1 cellular context compared by ENCODE assay signal in the genomic region with DNA sequence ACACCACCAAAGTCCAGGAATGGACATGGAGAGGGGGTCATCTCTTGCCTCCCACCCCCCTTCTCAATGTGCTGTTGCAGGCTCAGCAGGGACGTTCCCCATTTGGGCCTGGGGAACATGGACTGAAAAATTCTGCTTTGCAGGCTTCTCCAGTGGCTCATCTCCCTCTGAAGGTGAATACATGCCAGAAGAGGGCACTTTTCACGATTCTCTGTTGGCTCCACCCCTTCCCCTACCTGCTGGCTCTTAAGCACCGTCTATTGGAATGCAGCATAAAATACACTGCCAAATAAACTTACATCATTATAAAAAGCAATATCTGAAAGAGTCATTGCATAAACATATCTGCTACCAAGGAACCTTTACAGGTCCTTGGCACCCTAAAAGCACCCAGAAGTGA.
TF ChIP-seq lines count a peak whose summit lies in the region.

No MANE protein-coding gene starts in this region.

TF ChIP-seq in HCT116, 20 proteins besides CTCF, POLR2A, EP300 and RAD21:
- TF ChIP-seq, protein P1, sequence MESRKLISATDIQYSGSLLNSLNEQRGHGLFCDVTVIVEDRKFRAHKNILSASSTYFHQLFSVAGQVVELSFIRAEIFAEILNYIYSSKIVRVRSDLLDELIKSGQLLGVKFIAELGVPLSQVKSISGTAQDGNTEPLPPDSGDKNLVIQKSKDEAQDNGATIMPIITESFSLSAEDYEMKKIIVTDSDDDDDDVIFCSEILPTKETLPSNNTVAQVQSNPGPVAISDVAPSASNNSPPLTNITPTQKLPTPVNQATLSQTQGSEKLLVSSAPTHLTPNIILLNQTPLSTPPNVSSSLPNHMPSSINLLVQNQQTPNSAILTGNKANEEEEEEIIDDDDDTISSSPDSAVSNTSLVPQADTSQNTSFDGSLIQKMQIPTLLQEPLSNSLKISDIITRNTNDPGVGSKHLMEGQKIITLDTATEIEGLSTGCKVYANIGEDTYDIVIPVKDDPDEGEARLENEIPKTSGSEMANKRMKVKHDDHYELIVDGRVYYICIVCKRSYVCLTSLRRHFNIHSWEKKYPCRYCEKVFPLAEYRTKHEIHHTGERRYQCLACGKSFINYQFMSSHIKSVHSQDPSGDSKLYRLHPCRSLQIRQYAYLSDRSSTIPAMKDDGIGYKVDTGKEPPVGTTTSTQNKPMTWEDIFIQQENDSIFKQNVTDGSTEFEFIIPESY (IDR thresholded peaks at IDR 0.05; ENCODE audit: extremely low read depth, insufficient replicate concordance, low read length): no peak
- TF ChIP-seq CEBPB (IDR thresholded peaks at IDR 0.05; ENCODE audit: low read depth) (no peak), YY1 (IDR thresholded peaks at IDR 0.05; ENCODE audit: extremely low read depth, insufficient replicate concordance, low read depth, low read length) (no peak), ZNF274 (IDR thresholded peaks at IDR 0.05; ENCODE audit: low read depth, low read length) (no peak), ELF1 (IDR thresholded peaks at IDR 0.05; ENCODE audit: borderline replicate concordance, low read depth) (no peak), SP1 (IDR thresholded peaks at IDR 0.05; ENCODE audit: low read depth) (no peak), TCF7L2 (IDR thresholded peaks at IDR 0.05; ENCODE audit: borderline replicate concordance, extremely low read depth, insufficient read depth, insufficient read length) (no peak), ZFX (IDR thresholded peaks at IDR 0.05) (no peak), SIN3A (IDR thresholded peaks at IDR 0.05; ENCODE audit: low read depth) (no peak), CBX3 (IDR thresholded peaks at IDR 0.05; ENCODE audit: low read depth) (no peak), ATF3 (IDR thresholded peaks at IDR 0.05) (no peak), POLR2AphosphoS5 (IDR thresholded peaks at IDR 0.05; ENCODE audit: low read depth, low read length) (no peak), JUND (IDR thresholded peaks at IDR 0.05) (no peak), EZH2phosphoT487 (IDR thresholded peaks at IDR 0.05; ENCODE audit: borderline replicate concordance) (no peak), EGR1 (IDR thresholded peaks at IDR 0.05; ENCODE audit: low read depth) (no peak)
- TF ChIP-seq, protein P2, sequence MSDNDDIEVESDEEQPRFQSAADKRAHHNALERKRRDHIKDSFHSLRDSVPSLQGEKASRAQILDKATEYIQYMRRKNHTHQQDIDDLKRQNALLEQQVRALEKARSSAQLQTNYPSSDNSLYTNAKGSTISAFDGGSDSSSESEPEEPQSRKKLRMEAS (IDR thresholded peaks at IDR 0.05): no peak
- TF ChIP-seq, protein P3, sequence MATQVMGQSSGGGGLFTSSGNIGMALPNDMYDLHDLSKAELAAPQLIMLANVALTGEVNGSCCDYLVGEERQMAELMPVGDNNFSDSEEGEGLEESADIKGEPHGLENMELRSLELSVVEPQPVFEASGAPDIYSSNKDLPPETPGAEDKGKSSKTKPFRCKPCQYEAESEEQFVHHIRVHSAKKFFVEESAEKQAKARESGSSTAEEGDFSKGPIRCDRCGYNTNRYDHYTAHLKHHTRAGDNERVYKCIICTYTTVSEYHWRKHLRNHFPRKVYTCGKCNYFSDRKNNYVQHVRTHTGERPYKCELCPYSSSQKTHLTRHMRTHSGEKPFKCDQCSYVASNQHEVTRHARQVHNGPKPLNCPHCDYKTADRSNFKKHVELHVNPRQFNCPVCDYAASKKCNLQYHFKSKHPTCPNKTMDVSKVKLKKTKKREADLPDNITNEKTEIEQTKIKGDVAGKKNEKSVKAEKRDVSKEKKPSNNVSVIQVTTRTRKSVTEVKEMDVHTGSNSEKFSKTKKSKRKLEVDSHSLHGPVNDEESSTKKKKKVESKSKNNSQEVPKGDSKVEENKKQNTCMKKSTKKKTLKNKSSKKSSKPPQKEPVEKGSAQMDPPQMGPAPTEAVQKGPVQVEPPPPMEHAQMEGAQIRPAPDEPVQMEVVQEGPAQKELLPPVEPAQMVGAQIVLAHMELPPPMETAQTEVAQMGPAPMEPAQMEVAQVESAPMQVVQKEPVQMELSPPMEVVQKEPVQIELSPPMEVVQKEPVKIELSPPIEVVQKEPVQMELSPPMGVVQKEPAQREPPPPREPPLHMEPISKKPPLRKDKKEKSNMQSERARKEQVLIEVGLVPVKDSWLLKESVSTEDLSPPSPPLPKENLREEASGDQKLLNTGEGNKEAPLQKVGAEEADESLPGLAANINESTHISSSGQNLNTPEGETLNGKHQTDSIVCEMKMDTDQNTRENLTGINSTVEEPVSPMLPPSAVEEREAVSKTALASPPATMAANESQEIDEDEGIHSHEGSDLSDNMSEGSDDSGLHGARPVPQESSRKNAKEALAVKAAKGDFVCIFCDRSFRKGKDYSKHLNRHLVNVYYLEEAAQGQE (IDR thresholded peaks at IDR 0.05; ENCODE audit: low read depth): no peak
